11 cellular contexts compared by ENCODE assay signal in the genomic region with DNA sequence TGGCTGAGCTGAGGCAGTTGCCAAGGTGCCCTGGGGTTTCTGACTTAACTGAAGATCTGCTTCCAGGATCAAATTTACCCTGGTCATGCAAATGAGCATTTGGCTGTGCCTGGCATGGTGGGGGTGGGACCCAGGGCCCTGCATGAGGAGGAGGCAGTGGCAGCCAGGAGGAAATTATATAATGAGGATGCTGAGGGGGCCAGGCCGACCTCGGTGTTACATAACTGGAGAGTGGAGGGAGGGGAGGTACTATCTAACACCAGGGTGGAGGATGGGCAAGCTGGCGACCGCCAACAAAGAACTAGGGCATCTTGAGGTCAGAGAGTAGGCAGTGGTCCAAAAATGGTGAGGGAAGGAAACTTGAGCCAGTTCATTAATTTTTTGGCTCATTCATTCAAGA. TPM values are rescaled to one million over a fixed set of nuclear protein-coding genes. Genes with fewer than 3 reads are reported as not detected.
A peak's percentile ranks its signal among the peaks of the same experiment; 100 is the strongest.
DNase-seq lines count a peak whose midpoint lies in the region; TF ChIP-seq lines count a peak whose summit lies in the region.
"Had no signal": no experiment of that assay in that cellular context is flagged by ENCODE, and none has a peak within 500 bp of the region (broad histone marks: within the 10 kb centered on the region; RNA-seq: fewer than 3 reads in every experiment).

No MANE protein-coding gene starts in this region.

- H3K4me1 ChIP-seq in ascending aorta (peaks cover 8 to 27% of the 10 kb centered on the region in 2 donors), muscle layer of duodenum (ENCODE audit: control insufficient read depth in 1 of 2, insufficient read depth in 2 of 2, low read length in 2 of 2) (peaks cover 38 to 62% of the 10 kb centered on the region in 2 donors), tibial artery (peaks cover 0 to 61% (median 47%) of the 10 kb centered on the region in 4 donors)

- H3K4me3 ChIP-seq in ascending aorta (no peak overlapping the region), muscle layer of duodenum (ENCODE audit: low read depth in 1 of 2, low read length in 2 of 2) (no peak overlapping the region), tibial artery (no peak overlapping the region)
- H3K4me3 ChIP-seq: body of pancreas had no signal

- H3K27me3 Mint-ChIP-seq in activated CD4-positive, alpha-beta T cell treated with anti-CD3 and anti-CD28 coated beads, Interleukin-2, amount 10 ng/mL, durations not matched to agents 24 days and 14 days: no peaks in the 10 kb centered on the region
- H3K27me3 Mint-ChIP-seq: activated CD4-positive, alpha-beta memory T cell treated with anti-CD3 and anti-CD28 coated beads for 36 hours had no signal

- peaks cover 49% of the 10 kb centered on the region for H3K36me3 Mint-ChIP-seq in activated CD4-positive, alpha-beta T cell treated with anti-CD3 and anti-CD28 coated beads, Interleukin-2, amount 10 ng/mL, durations not matched to agents 24 days and 14 days (ENCODE audit: low read depth)

- TF ChIP-seq CTCF in ascending aorta (IDR thresholded peaks at IDR 0.05) (no peak), tibial artery (IDR thresholded peaks at IDR 0.05) (no peak)

- intact Hi-C loops in activated CD4-positive, alpha-beta T cell treated with anti-CD3 and anti-CD28 coated beads, Interleukin-2, amount 10 ng/mL, durations not matched to agents 24 days and 14 days (cut with micrococcal nuclease): no loop called here
- intact Hi-C loops in ascending aorta (cut with DNase I) (no loop called here), tibial artery (cut with DNase I; ENCODE audit: low total_unique reads) (no loop called here)

- peak overlapping the region; percentile 60 for H3K27ac Mint-ChIP-seq in activated CD4-positive, alpha-beta T cell treated with anti-CD3 and anti-CD28 coated beads, Interleukin-2, amount 10 ng/mL, durations not matched to agents 24 days and 14 days

- H3K27me3 ChIP-seq in ascending aorta (no peaks in the 10 kb centered on the region), muscle layer of duodenum (ENCODE audit: low read depth, low read length) (no peaks in the 10 kb centered on the region), tibial artery (no peaks in the 10 kb centered on the region)
- H3K27me3 ChIP-seq: body of pancreas had no signal

- H3K4me3 Mint-ChIP-seq in activated CD4-positive, alpha-beta T cell treated with anti-CD3 and anti-CD28 coated beads, Interleukin-2, amount 10 ng/mL, durations not matched to agents 24 days and 14 days: no peak overlapping the region
- H3K4me3 Mint-ChIP-seq: activated CD4-positive, alpha-beta memory T cell treated with anti-CD3 and anti-CD28 coated beads for 36 hours had no signal

- H3K36me3 ChIP-seq in ascending aorta: peaks cover 33 to 45% of the 10 kb centered on the region in 2 donors
- peaks cover 56 to 57% of the 10 kb centered on the region in 2 donors for H3K36me3 ChIP-seq in muscle layer of duodenum (ENCODE audit: control insufficient read depth in 1 of 2, insufficient read depth in 2 of 2, low read length in 2 of 2)
- H3K36me3 ChIP-seq in tibial artery: peaks cover 27 to 56% (median 55%) of the 10 kb centered on the region in 3 donors

- DNase-seq in activated CD4-positive, alpha-beta T cell treated with anti-CD3 and anti-CD28 coated beads, Interleukin-2, amount 10 ng/mL, durations not matched to agents 24 days and 14 days: no peak
- DNase-seq in activated CD4-positive, alpha-beta T cell treated with anti-CD3 and anti-CD28 coated beads for 1 hour: no peak
- DNase-seq in ascending aorta (ENCODE audit: low spot score in 2 of 2) (no peak), tibial artery (no peak), HK-2 (ENCODE audit: unreplicated experiment) (no peak), SK-N-DZ (ENCODE audit: low spot score) (no peak)
- no peak for DNase-seq in activated effector memory CD4-positive, alpha-beta T cell treated with anti-CD3 and anti-CD28 coated beads, Interleukin-2, amount 50 U/mL, for 16 hours
- DNase-seq: activated CD4-positive, alpha-beta memory T cell treated with anti-CD3 and anti-CD28 coated beads for 36 hours; body of pancreas; glutamatergic neuron had no signal

- H3K9me3 ChIP-seq in ascending aorta (no peaks in the 10 kb centered on the region), muscle layer of duodenum (ENCODE audit: control insufficient read depth in 1 of 2, low read length in 2 of 2) (no peaks in the 10 kb centered on the region), tibial artery (no peaks in the 10 kb centered on the region)
- H3K9me3 ChIP-seq: body of pancreas had no signal

- peaks cover 32% of the 10 kb centered on the region for H3K4me1 Mint-ChIP-seq in activated CD4-positive, alpha-beta T cell treated with anti-CD3 and anti-CD28 coated beads, Interleukin-2, amount 10 ng/mL, durations not matched to agents 24 days and 14 days

- peak overlapping the region; percentile 76 to 81 for H3K27ac ChIP-seq in ascending aorta
- peak overlapping the region; percentile 93 for H3K27ac ChIP-seq in muscle layer of duodenum (ENCODE audit: low read length)
- peak overlapping the region; percentile 77 to 79 for H3K27ac ChIP-seq in tibial artery

- no peaks in the 10 kb centered on the region for H3K9me3 Mint-ChIP-seq in activated CD4-positive, alpha-beta T cell treated with anti-CD3 and anti-CD28 coated beads, Interleukin-2, amount 10 ng/mL, durations not matched to agents 24 days and 14 days
- H3K9me3 Mint-ChIP-seq: activated CD4-positive, alpha-beta memory T cell treated with anti-CD3 and anti-CD28 coated beads for 36 hours had no signal

RNA-seq across cellular contexts. Expression of a gene that starts 16.4 kb away (rescaled TPM):
- total RNA-seq in activated CD4-positive, alpha-beta T cell treated with anti-CD3 and anti-CD28 coated beads, Interleukin-2, amount 10 ng/mL, durations not matched to agents 24 days and 14 days: 15.7 and 16.9 TPM in 2 replicates
- 41.4 TPM for total RNA-seq in ascending aorta
- polyA plus RNA-seq in SK-N-DZ (2014; cell fraction: cytosol; rRNA removed): 6.7 and 8.8 TPM in 2 replicates
- 9.2 and 9.7 TPM in 2 replicates for polyA plus RNA-seq in SK-N-DZ (2014; cell fraction: nucleus; rRNA removed)

RNA-seq across cellular contexts. Expression of a gene that starts 32.7 kb away (rescaled TPM):
- 20.9 and 22.6 TPM in 2 replicates for total RNA-seq in activated CD4-positive, alpha-beta T cell treated with anti-CD3 and anti-CD28 coated beads, Interleukin-2, amount 10 ng/mL, durations not matched to agents 24 days and 14 days
- not detected for total RNA-seq in ascending aorta
- polyA plus RNA-seq in SK-N-DZ (2014; cell fraction: cytosol; rRNA removed): 62.6 and 88.5 TPM in 2 replicates
- 274 and 284 TPM in 2 replicates for polyA plus RNA-seq in SK-N-DZ (2014; cell fraction: nucleus; rRNA removed)
- total RNA-seq: body of pancreas had no signal

RNA-seq across cellular contexts. Expression of a gene that starts 53.6 kb away (rescaled TPM):
- 1.4 and 1.8 TPM in 2 replicates for total RNA-seq in activated CD4-positive, alpha-beta T cell treated with anti-CD3 and anti-CD28 coated beads, Interleukin-2, amount 10 ng/mL, durations not matched to agents 24 days and 14 days
- total RNA-seq in ascending aorta: 28.6 TPM
- polyA plus RNA-seq in SK-N-DZ (2014; cell fraction: cytosol; rRNA removed): 6.4 and 6.5 TPM in 2 replicates
- 24.4 and 25.9 TPM in 2 replicates for polyA plus RNA-seq in SK-N-DZ (2014; cell fraction: nucleus; rRNA removed)

Comparison
In these comparisons a context has a peak if more than half of its experiments do, and no peak if none do; other contexts are left out.
1. RNA of a gene that starts 32.7 kb away (total RNA-seq): 20.9 to 22.6 TPM in activated CD4-positive, alpha-beta T cell treated with anti-CD3 and anti-CD28 coated beads, Interleukin-2, amount 10 ng/mL, durations not matched to agents 24 days and 14 days; not detected in ascending aorta (single experiment); every median in the first group is over 10 times any median in the second.
2. RNA of a gene that starts 53.6 kb away (total RNA-seq): 28.6 TPM in ascending aorta (single experiment); 1.4 to 1.8 TPM in activated CD4-positive, alpha-beta T cell treated with anti-CD3 and anti-CD28 coated beads, Interleukin-2, amount 10 ng/mL, durations not matched to agents 24 days and 14 days; every median in the first group is over 10 times any median in the second.
3. Peak in every context shown above with its lines, with median percentiles within 50 percentile points of each other: H3K27ac ChIP-seq.